ENCODE assay signal across 19 cellular contexts in genomic region chr14:105838591-105839424, GRCh38.
"Had no signal": no experiment of that assay in that cellular context is flagged by ENCODE, and none has a peak within 500 bp of the region (broad histone marks: within the 10 kb centered on the region; RNA-seq: fewer than 3 reads in every experiment).

No MANE protein-coding gene starts in this region.

- H3K27ac ChIP-seq: epithelial cell of prostate, heart left ventricle, upper lobe of left lung, WERI-Rb-1 had no signal

- H3K27me3 ChIP-seq: upper lobe of left lung had no signal

- H3K36me3 ChIP-seq: heart left ventricle, upper lobe of left lung, WERI-Rb-1 had no signal

- H3K4me1 ChIP-seq: heart left ventricle, upper lobe of left lung had no signal

- DNase-seq: activated CD4-positive, alpha-beta T cell treated with anti-CD3 and anti-CD28 coated beads, Interleukin-2, amount 50 U/mL, for 48 hours; activated gamma-delta T cell treated with Interleukin-2 at 50 U/mL for 16 hours; activated T-cell treated with anti-CD3 and anti-CD28 coated beads, Interleukin-2, amount 50 U/mL, for 4 hours; amniotic stem cell; central memory CD4-positive, alpha-beta T cell; effector memory CD8-positive, alpha-beta T cell; foreskin melanocyte; mammary epithelial cell; mucosa of descending colon; natural killer cell; right cardiac atrium; small intestine; stimulated activated CD4-positive, alpha-beta T cell treated with anti-CD3 and anti-CD28 coated beads, Interleukin-4, amount 100 ng/mL, for 24 hours; stimulated activated naive CD4-positive, alpha-beta T cell treated with Interleukin-2 at 50 U/mL for 16 hours; T-helper 17 cell; WERI-Rb-1 had no signal

- H3K4me3 ChIP-seq: heart left ventricle, mucosa of descending colon, upper lobe of left lung had no signal

- H3K9me3 ChIP-seq: heart left ventricle, mucosa of descending colon, upper lobe of left lung had no signal

- ATAC-seq: activated T-cell treated with anti-CD3 and anti-CD28 coated beads, Interleukin-2, amount 50 U/mL, for 4 hours; effector memory CD8-positive, alpha-beta T cell; heart left ventricle; mucosa of descending colon; natural killer cell; right cardiac atrium; T-helper 17 cell had no signal
